3 cellular contexts compared by ENCODE assay signal in the genomic region with DNA sequence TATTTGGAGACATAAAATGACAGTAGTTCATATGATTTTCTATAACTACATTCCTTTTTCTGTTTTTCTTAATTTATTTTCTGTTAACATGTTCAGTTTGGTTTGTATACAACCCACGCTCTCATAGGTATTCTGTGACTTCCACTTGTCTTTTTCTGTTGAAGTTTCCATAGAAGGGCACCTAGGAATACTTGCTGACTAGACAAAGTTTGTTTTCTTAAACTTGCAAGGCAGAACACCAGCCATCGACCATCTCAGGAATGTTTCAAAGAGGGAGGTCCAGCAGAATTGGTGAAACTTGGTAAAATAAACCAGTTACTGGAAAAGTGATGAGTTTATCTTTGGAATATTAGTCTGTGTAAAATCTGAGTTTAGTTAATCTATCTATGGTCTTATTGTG.
TF ChIP-seq lines count a peak whose summit lies in the region.

No MANE protein-coding gene starts in this region.

TF ChIP-seq in A549, 52 proteins besides CTCF, POLR2A, EP300 and RAD21:
- TF ChIP-seq, protein P1, sequence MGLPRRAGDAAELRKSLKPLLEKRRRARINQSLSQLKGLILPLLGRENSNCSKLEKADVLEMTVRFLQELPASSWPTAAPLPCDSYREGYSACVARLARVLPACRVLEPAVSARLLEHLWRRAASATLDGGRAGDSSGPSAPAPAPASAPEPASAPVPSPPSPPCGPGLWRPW (IDR thresholded peaks at IDR 0.05): no peak
- peak; percentile 71 for TF ChIP-seq MAFK (IDR thresholded peaks at IDR 0.05; ENCODE audit: partially characterized antibody)
TF ChIP-seq in A549: peak in this region for 1.

TF ChIP-seq in IMR-90, 13 proteins besides CTCF, POLR2A, EP300 and RAD21:
- TF ChIP-seq RFX5 (IDR thresholded peaks at IDR 0.05; ENCODE audit: low read depth, low read length): no peak
- peak; percentile 84 for TF ChIP-seq MAFK (IDR thresholded peaks at IDR 0.05; ENCODE audit: low read depth, low read length)
- TF ChIP-seq, protein P2, sequence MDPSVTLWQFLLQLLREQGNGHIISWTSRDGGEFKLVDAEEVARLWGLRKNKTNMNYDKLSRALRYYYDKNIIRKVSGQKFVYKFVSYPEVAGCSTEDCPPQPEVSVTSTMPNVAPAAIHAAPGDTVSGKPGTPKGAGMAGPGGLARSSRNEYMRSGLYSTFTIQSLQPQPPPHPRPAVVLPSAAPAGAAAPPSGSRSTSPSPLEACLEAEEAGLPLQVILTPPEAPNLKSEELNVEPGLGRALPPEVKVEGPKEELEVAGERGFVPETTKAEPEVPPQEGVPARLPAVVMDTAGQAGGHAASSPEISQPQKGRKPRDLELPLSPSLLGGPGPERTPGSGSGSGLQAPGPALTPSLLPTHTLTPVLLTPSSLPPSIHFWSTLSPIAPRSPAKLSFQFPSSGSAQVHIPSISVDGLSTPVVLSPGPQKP (IDR thresholded peaks at IDR 0.05; ENCODE audit: borderline replicate concordance, low read depth, low read length): no peak
- no peak for TF ChIP-seq MXI1 (IDR thresholded peaks at IDR 0.05; ENCODE audit: borderline replicate concordance, low read depth, low read length)
TF ChIP-seq in IMR-90: peak in this region for 1.

TF ChIP-seq in K562, 482 proteins besides CTCF, POLR2A, EP300 and RAD21:
- no peak for TF ChIP-seq HNRNPL (IDR thresholded peaks at IDR 0.05; ENCODE audit: low read depth, low read length)
- TF ChIP-seq MAFK (IDR thresholded peaks at IDR 0.05; ENCODE audit: low read length): 0 out of 2 replicates have a peak, but pooled peaks have one; percentile 9
- TF ChIP-seq MAFF (IDR thresholded peaks at IDR 0.05; ENCODE audit: low read length): 0 out of 2 replicates have a peak, but pooled peaks have one; percentile 10
- no peak for TF ChIP-seq ASH1L (IDR thresholded peaks at IDR 0.05; ENCODE audit: borderline replicate concordance, low read depth, partially characterized antibody)
